ENCODE assay signal across 31 cellular contexts in genomic region chr17:65204001-65204400, GRCh38.
"Had no signal": no experiment of that assay in that cellular context is flagged by ENCODE, and none has a peak within 500 bp of the region (broad histone marks: within the 10 kb centered on the region; RNA-seq: fewer than 3 reads in every experiment).

No MANE protein-coding gene starts in this region.

- H3K4me3 ChIP-seq: Peyer's patch, SJCRH30, SK-N-MC had no signal

- H3K27ac ChIP-seq: KMS-11, Peyer's patch, SJCRH30, SK-N-MC had no signal

- DNase-seq: Karpas-422, KBM-7, MM.1S, MV-4-11, NCI-H1092, NCI-H1105, NCI-H1417 treated with DMSO at 0.1 percent for 48 hours, NCI-H1436 treated with DMSO at 0.1 percent for 48 hours, NCI-H1694 treated with DMSO at 0.1 percent for 48 hours, NCI-H187 treated with DMSO at 0.1 percent for 48 hours, NCI-H2029, NCI-H2081, NCI-H2171 treated with DMSO at 0.1 percent for 48 hours, NCI-H2227 treated with DMSO at 0.1 percent for 48 hours, NCI-H345, NCI-H446, NCI-H510A treated with DMSO at 0.1 percent for 48 hours, NCI-H526, NCI-H69, NCI-H748 treated with DMSO at 0.1 percent for 48 hours, NCI-H82, OCI-M1, PC-3, Peyer's patch, RPMI8226, SHP77, SIG-M5, SJCRH30 had no signal

- H3K9me3 ChIP-seq: Peyer's patch, SJCRH30 had no signal

- H3K27me3 ChIP-seq: Peyer's patch, SJCRH30 had no signal

- H3K4me1 ChIP-seq: Peyer's patch, SJCRH30 had no signal

- ATAC-seq: PC-3, SK-N-SH treated with all-trans-retinoic acid at 6 μM for 48 hours had no signal

- H3K9ac ChIP-seq: KMS-11 had no signal

- H3K36me3 ChIP-seq: Peyer's patch, SJCRH30 had no signal

- H3K4me2 ChIP-seq: KMS-11 had no signal
